In genomic region chr7:3725660-3726059, GRCh38 we compare ENCODE assay signal across 20 cellular contexts.
"Had no signal": no experiment of that assay in that cellular context is flagged by ENCODE, and none has a peak within 500 bp of the region (broad histone marks: within the 10 kb centered on the region; RNA-seq: fewer than 3 reads in every experiment).

No MANE protein-coding gene starts in this region.

- ATAC-seq: esophagus mucosa, gastrocnemius medialis had no signal

- H3K36me3 Mint-ChIP-seq: naive B cell had no signal

- H3K4me1 ChIP-seq: gastrocnemius medialis, parathyroid adenoma, prostate gland had no signal

- H3K4me3 ChIP-seq: dorsolateral prefrontal cortex, gastrocnemius medialis, prostate gland, sigmoid colon, skin epidermis, stomach had no signal

- DNase-seq: cortex of kidney; dorsolateral prefrontal cortex; effector CD8-positive, alpha-beta T cell; gastrocnemius medialis; islet precursor cell; left ventricle myocardium superior; mesendoderm; naive B cell; sigmoid colon; stimulated activated CD4-positive, alpha-beta T cell treated with anti-CD3 and anti-CD28 coated beads, Interleukin-12 subunit alpha, Interleukin-12 subunit beta, amount 100 ng/mL, for 4 hours; stimulated activated naive CD4-positive, alpha-beta T cell; stomach; substantia nigra; trophoblast cell had no signal

- FAIRE-seq: urothelium cell line had no signal

- H3K36me3 ChIP-seq: gastrocnemius medialis, prostate gland, sigmoid colon, stomach had no signal

- H3K27ac ChIP-seq: dorsolateral prefrontal cortex, gastrocnemius medialis, parathyroid adenoma, prostate gland, sigmoid colon, skin epidermis, stomach had no signal

- H3K27me3 ChIP-seq: dorsolateral prefrontal cortex, gastrocnemius medialis, sigmoid colon, stomach had no signal

- H3K27ac Mint-ChIP-seq: naive B cell, nephron had no signal

- H3K4me3 Mint-ChIP-seq: naive B cell, nephron had no signal

- H3K9me3 ChIP-seq: gastrocnemius medialis, prostate gland, sigmoid colon had no signal

- H3K9ac ChIP-seq: parathyroid adenoma had no signal
